Comparison of ENCODE assay signal across 2 cellular contexts in the genomic region with DNA sequence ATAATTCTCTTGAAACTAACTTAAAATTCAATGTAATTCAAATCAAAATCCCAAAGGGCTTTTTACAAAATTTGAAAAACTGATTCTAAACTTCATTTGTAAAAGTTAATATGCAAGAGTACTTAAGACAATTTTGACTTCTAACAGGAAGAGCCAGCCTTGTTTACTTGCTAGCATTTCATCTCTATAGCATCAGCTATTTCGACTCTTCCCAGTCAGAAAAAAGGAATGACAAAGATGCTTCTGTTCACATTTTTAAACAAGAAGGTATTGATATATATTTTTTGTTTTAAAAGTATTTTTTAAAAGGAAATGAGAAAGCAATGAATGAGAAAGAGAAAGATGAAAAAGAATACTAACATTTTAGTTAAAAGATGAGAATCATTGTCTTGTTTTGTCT.
TF ChIP-seq lines count a peak whose summit lies in the region.

No MANE protein-coding gene starts in this region.

TF ChIP-seq in A549, 52 proteins besides CTCF, POLR2A, EP300 and RAD21:
- TF ChIP-seq EHF (CRISPR knock-in tag; IDR thresholded peaks at IDR 0.05): no peak
- no peak for TF ChIP-seq MAZ (IDR thresholded peaks at IDR 0.05; ENCODE audit: borderline replicate concordance, low read depth, low read length)
- TF ChIP-seq, protein P1, sequence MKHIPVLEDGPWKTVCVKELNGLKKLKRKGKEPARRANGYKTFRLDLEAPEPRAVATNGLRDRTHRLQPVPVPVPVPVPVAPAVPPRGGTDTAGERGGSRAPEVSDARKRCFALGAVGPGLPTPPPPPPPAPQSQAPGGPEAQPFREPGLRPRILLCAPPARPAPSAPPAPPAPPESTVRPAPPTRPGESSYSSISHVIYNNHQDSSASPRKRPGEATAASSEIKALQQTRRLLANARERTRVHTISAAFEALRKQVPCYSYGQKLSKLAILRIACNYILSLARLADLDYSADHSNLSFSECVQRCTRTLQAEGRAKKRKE (CRISPR knock-in tag; IDR thresholded peaks at IDR 0.05; ENCODE audit: low read depth): no peak
- TF ChIP-seq NR3C1 (IDR thresholded peaks at IDR 0.05): no peak
TF ChIP-seq in A549: peak in this region for 0.

TF ChIP-seq in IMR-90, 13 proteins besides CTCF, POLR2A, EP300 and RAD21:
- no peak for TF ChIP-seq MAZ (IDR thresholded peaks at IDR 0.05; ENCODE audit: borderline replicate concordance, low read depth, low read length)
